Comparison of ENCODE assay signal across 10 cellular contexts in the genomic region with DNA sequence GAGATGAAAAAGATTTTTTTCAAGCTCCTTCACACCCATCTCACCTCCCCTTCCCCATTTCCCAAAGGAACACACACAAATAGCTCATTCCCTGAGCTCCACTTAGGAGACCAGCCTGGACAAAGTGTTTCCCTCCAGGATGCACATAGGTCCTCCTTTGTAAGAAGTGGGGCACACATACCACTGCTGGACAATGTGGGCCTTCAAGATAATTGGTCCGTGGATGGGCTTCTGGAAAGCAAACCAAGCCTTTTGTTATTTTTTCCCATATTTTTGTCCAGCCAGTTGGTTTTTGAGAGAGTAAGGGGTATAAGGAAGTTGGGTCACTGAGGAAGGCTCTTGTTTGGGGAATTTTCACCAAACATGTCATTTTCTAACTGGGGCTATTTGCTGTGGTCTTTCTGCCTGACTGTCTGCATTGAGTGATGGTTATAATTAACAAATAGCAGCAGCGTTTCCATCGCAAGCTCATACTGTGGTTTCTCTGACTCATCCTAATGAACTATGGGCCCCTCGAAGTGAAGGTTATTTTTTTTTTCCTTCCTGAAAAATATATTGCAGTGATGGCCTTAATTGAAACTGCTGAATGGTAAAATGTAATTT.
DNase-seq lines count a peak whose midpoint lies in the region; ATAC-seq, FAIRE-seq and TF ChIP-seq lines count a peak whose summit lies in the region.
"Had no signal": no experiment of that assay in that cellular context is flagged by ENCODE, and none has a peak within 500 bp of the region (broad histone marks: within the 10 kb centered on the region; RNA-seq: fewer than 3 reads in every experiment).

No MANE protein-coding gene starts in this region.

- H3K27ac ChIP-seq in astrocyte (ENCODE audit: low read depth, low read length): peak overlapping the region; percentile 58

- peak overlapping the region; percentile 25 for H3K9ac ChIP-seq in astrocyte (ENCODE audit: low read length)

- H3K4me1 ChIP-seq in astrocyte (ENCODE audit: insufficient read depth, low read length): peaks cover 25% of the 10 kb centered on the region

- H3K9me3 ChIP-seq in astrocyte (ENCODE audit: insufficient read depth, low read depth, low read length): no peaks in the 10 kb centered on the region

- H3K36me3 Mint-ChIP-seq in astrocyte (ENCODE audit: low read depth, unreplicated experiment): peaks cover 1% of the 10 kb centered on the region

- no peaks in the 10 kb centered on the region for H3K27me3 ChIP-seq in astrocyte (ENCODE audit: insufficient read depth, low read length)

- H3K79me2 ChIP-seq in astrocyte (ENCODE audit: insufficient read depth, low read length): no peaks in the 10 kb centered on the region

- peak overlapping the region; percentile 93 for H3K27ac Mint-ChIP-seq in astrocyte (ENCODE audit: unreplicated experiment)
- H3K27ac Mint-ChIP-seq: T-helper 1 cell treated with Interleukin-12 subunit alpha and Interleukin-12 subunit beta and Interleukin-4 antibody, amounts not matched to agents 30 μg/mL and 1 μg/mL, for 36 hours had no signal

- FAIRE-seq in astrocyte (lab: Jason Lieb, UNC): no peak

- no peaks in the 10 kb centered on the region for H3K36me3 ChIP-seq in astrocyte (ENCODE audit: insufficient read depth, low read length)

- no peaks in the 10 kb centered on the region for H4K20me1 ChIP-seq in astrocyte (ENCODE audit: insufficient read depth, low read length)

- ATAC-seq in GM19438 (IDR thresholded peaks at IDR 0.05; ENCODE audit: low read depth, unreplicated experiment): peak; percentile 73
- ATAC-seq in HG03457 (IDR thresholded peaks at IDR 0.05; ENCODE audit: unreplicated experiment): peak; percentile 88

- no peaks in the 10 kb centered on the region for H3K27me3 Mint-ChIP-seq in astrocyte (ENCODE audit: low read depth, unreplicated experiment)

- H3K4me2 ChIP-seq in astrocyte (ENCODE audit: low read length): peak overlapping the region; percentile 29

- H3K4me3 Mint-ChIP-seq in astrocyte (ENCODE audit: unreplicated experiment): no peak overlapping the region
- H3K4me3 Mint-ChIP-seq: T-helper 1 cell treated with Interleukin-12 subunit alpha and Interleukin-12 subunit beta and Interleukin-4 antibody, amounts not matched to agents 30 μg/mL and 1 μg/mL, for 36 hours had no signal

- peaks cover 33% of the 10 kb centered on the region for H3K4me1 Mint-ChIP-seq in astrocyte (ENCODE audit: low read depth, unreplicated experiment)

- no peak overlapping the region for H3K4me3 ChIP-seq in astrocyte (ENCODE audit: insufficient read depth, low read depth, low read length)

- TF ChIP-seq CTCF in astrocyte (IDR thresholded peaks at IDR 0.05; ENCODE audit: insufficient read depth, low read depth, low read length): no peak

- H3K9me3 Mint-ChIP-seq in astrocyte (ENCODE audit: unreplicated experiment): peaks cover 1% of the 10 kb centered on the region
- H3K9me3 Mint-ChIP-seq: T-helper 1 cell treated with Interleukin-12 subunit alpha and Interleukin-12 subunit beta and Interleukin-4 antibody, amounts not matched to agents 30 μg/mL and 1 μg/mL, for 36 hours had no signal

- H2AFZ ChIP-seq in astrocyte (ENCODE audit: low read depth, low read length): no peak overlapping the region

- DNase-seq in AG08395 (ENCODE audit: low spot score): peak; percentile 65
- DNase-seq in astrocyte (ENCODE audit: low read depth): peak; percentile 86
- DNase-seq in cerebellar nuclear complex (lab: John Stamatoyannopoulos, UW): no peak
- no peak for DNase-seq in NAMALWA (ENCODE audit: low spot score)
- DNase-seq in CD1c-positive myeloid dendritic cell (ENCODE audit: extremely low spot score): no peak
- DNase-seq in SHP77 (lab: John Stamatoyannopoulos, UW): no peak
- DNase-seq: Calu3 had no signal

Comparison
In these comparisons a context has a peak if more than half of its experiments do, and no peak if none do; other contexts are left out.
1. DNase-seq: peak in AG08395 (single experiment) and astrocyte (single experiment); none in cerebellar nuclear complex (0 of 2), NAMALWA (single experiment), CD1c-positive myeloid dendritic cell (single experiment) and SHP77 (0 of 2).